Comparison of ENCODE assay signal across 14 cellular contexts in the genomic region with DNA sequence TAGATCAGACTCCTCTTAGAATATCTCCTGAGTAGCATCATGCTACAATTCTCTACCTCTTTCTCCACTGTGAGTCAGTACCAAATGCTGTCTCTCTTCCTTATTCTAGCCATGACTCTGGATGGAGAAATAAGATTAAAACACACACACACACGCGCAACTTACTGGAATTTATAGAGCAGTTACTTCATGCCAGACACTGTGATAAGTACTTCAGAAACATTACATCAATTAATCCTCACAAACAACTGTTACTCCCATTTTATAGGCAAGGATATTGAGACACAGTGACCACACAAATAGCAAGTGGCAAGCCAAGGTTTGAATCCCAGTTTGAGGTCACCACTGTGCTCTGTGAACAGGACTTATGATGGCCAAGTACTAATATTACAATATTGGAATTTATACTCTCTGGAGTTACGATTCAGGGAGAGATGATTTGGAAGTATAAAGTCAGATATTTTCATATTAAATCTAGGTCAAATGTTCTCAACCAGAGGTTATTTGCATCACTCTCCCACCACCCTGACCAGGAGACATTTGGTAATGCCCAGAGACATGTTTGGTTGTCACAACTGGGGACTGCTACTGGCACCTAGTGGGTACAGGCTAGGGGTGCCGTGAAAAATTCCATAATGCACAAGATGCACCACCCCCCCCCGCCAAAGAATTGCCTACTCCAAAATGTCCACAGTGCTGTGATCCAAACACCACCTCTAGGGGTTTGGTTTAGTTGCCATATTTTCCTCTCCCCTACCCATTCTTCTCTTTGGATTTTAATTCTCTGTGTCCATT.
A peak's percentile ranks its signal among the peaks of the same experiment; 100 is the strongest.
DNase-seq lines count a peak whose midpoint lies in the region; ATAC-seq and TF ChIP-seq lines count a peak whose summit lies in the region.
"Had no signal": no experiment of that assay in that cellular context is flagged by ENCODE, and none has a peak within 500 bp of the region (broad histone marks: within the 10 kb centered on the region; RNA-seq: fewer than 3 reads in every experiment).

No MANE protein-coding gene starts in this region.

- peaks cover 12% of the 10 kb centered on the region for H3K9me3 Mint-ChIP-seq in GM23338

- no peak overlapping the region for H3K4me2 ChIP-seq in GM23338
- H3K4me2 ChIP-seq: BLaER1 had no signal

- no peak overlapping the region for H3K4me3 Mint-ChIP-seq in GM23338
- H3K4me3 Mint-ChIP-seq: naive B cell had no signal

- peaks cover 69% of the 10 kb centered on the region for H3K4me1 ChIP-seq in adipocyte (ENCODE audit: control insufficient read depth, insufficient read depth, low read length)
- peaks cover 0 to 35% (median 15%) of the 10 kb centered on the region in 9 donors for H3K4me1 ChIP-seq in heart right ventricle
- H3K4me1 ChIP-seq in rectal smooth muscle tissue (ENCODE audit: control insufficient read depth, insufficient read depth, low read length) = peaks cover 4% of the 10 kb centered on the region
- no peaks in the 10 kb centered on the region for H3K4me1 ChIP-seq in GM23338 (ENCODE audit: insufficient read depth)
- H3K4me1 ChIP-seq: BLaER1 had no signal

- DNase-seq in EH (ENCODE audit: low read depth) (peak; percentile 82), adipocyte (ENCODE audit: low read depth) (peak; percentile 37), heart right ventricle (no peak), NCI-H82 (lab: John Stamatoyannopoulos, UW) (no peak), GM23338 (ENCODE audit: low spot score) (no peak), activated gamma-delta T cell treated with Interleukin-2 at 50 U/mL for 16 hours (no peak)
- DNase-seq: effector memory CD4-positive, alpha-beta T cell; Kasumi-1; naive B cell; NCI-H2107; stimulated activated CD4-positive, alpha-beta T cell treated with anti-CD3 and anti-CD28 coated beads, Interleukin-12 subunit alpha, Interleukin-12 subunit beta, amount 100 ng/mL, for 4 hours had no signal

- H3K9me3 ChIP-seq in adipocyte (ENCODE audit: control insufficient read depth, low read length) (no peaks in the 10 kb centered on the region), heart right ventricle (peaks cover 0 to 8% (median 0%) of the 10 kb centered on the region in 11 donors)

- H3K9me2 ChIP-seq in GM23338 (ENCODE audit: insufficient read depth) = no peaks in the 10 kb centered on the region

- ATAC-seq in heart right ventricle (peak in 7 of 8 donors; percentile 25 to 67 (median 52)), GM23338 (no peak), GM18909 (IDR thresholded peaks at IDR 0.05; ENCODE audit: poor library complexity, unreplicated experiment) (no peak)

- H3K4me1 Mint-ChIP-seq in GM23338 = no peaks in the 10 kb centered on the region
- H3K4me1 Mint-ChIP-seq: naive B cell had no signal

- H3K4me3 ChIP-seq in adipocyte (ENCODE audit: low read length) (peak overlapping the region; percentile 23), heart right ventricle (no peak overlapping the region), rectal smooth muscle tissue (ENCODE audit: low read length) (no peak overlapping the region), GM23338 (no peak overlapping the region)
- H3K4me3 ChIP-seq: BLaER1 had no signal

- TF ChIP-seq CTCF in heart right ventricle (IDR thresholded peaks at IDR 0.05) (peak in 1 of 9 donors; percentile 16), GM23338 (conservative IDR thresholded peaks at IDR 0.05; ENCODE audit: low read depth in 2 of 2) (no peak)

- peak overlapping the region; percentile 88 for H3K9ac ChIP-seq in adipocyte (ENCODE audit: low read length)
- no peak overlapping the region for H3K9ac ChIP-seq in rectal smooth muscle tissue (ENCODE audit: low read length)
- H3K9ac ChIP-seq: BLaER1 had no signal

- H2AFZ ChIP-seq in GM23338 = no peak overlapping the region

- peaks cover 12% of the 10 kb centered on the region; the same call in 2 of the 3 replicates for H3K36me3 Mint-ChIP-seq in GM23338 (ENCODE audit: low read depth)

- no peaks in the 10 kb centered on the region for H4K20me1 ChIP-seq in GM23338 (replicated peaks; ENCODE audit: insufficient read depth)
- H4K20me1 ChIP-seq: BLaER1 had no signal

- no peaks in the 10 kb centered on the region for H3K27me3 Mint-ChIP-seq in GM23338 (ENCODE audit: insufficient read depth, low read depth, poor library complexity)

- no peak overlapping the region for H3K27ac Mint-ChIP-seq in GM23338
- H3K27ac Mint-ChIP-seq: naive B cell had no signal

- peak overlapping the region in 8 of 10 donors; percentile 21 to 78 (median 65) for H3K27ac ChIP-seq in heart right ventricle
- peak overlapping the region; percentile 41 for H3K27ac ChIP-seq in rectal smooth muscle tissue (ENCODE audit: low read depth, low read length)
- no peak overlapping the region for H3K27ac ChIP-seq in GM23338 (ENCODE audit: low read depth)
- H3K27ac ChIP-seq: BLaER1 had no signal

- H3F3A ChIP-seq in GM23338 (replicated peaks; ENCODE audit: low read depth) = no peaks in the 10 kb centered on the region

- H3K27me3 ChIP-seq in adipocyte (replicated peaks; ENCODE audit: control insufficient read depth, insufficient read depth, low read length) (no peaks in the 10 kb centered on the region), heart right ventricle (no peaks in the 10 kb centered on the region), rectal smooth muscle tissue (ENCODE audit: control insufficient read depth, insufficient read depth, low read length) (no peaks in the 10 kb centered on the region), GM23338 (ENCODE audit: insufficient read depth) (no peaks in the 10 kb centered on the region)
- H3K27me3 ChIP-seq: BLaER1 had no signal

- WGBS in heart right ventricle, 2 donors = 81 to 85% methylated on average over 5 of the region's 5 CpGs

- no peaks in the 10 kb centered on the region for H3K79me2 ChIP-seq in GM23338 (replicated peaks; ENCODE audit: insufficient read depth)

- no peaks in the 10 kb centered on the region for H3K36me3 ChIP-seq in adipocyte (ENCODE audit: control insufficient read depth, insufficient read depth, low read length, severe bottlenecking)
- H3K36me3 ChIP-seq in heart right ventricle = no peaks in the 10 kb centered on the region
- H3K36me3 ChIP-seq in rectal smooth muscle tissue (ENCODE audit: control insufficient read depth, insufficient read depth, low read length) = no peaks in the 10 kb centered on the region
- no peaks in the 10 kb centered on the region for H3K36me3 ChIP-seq in GM23338 (ENCODE audit: insufficient read depth)
- H3K36me3 ChIP-seq: BLaER1 had no signal

- intact Hi-C loops in heart right ventricle (cut with DNase I) = no loop called here

TF ChIP-seq in GM23338, 12 proteins besides CTCF, POLR2A, EP300 and RAD21:
- TF ChIP-seq NANOG (IDR thresholded peaks at IDR 0.05; ENCODE audit: borderline replicate concordance) (no peak), ZNF331 (CRISPR knock-in tag; IDR thresholded peaks at IDR 0.05; ENCODE audit: low read depth) (no peak), EZH2phosphoT487 (IDR thresholded peaks at IDR 0.05; ENCODE audit: unreplicated experiment) (no peak), POLR2AphosphoS5 (IDR thresholded peaks at IDR 0.05; ENCODE audit: low read depth) (no peak)
- TF ChIP-seq, protein P1, sequence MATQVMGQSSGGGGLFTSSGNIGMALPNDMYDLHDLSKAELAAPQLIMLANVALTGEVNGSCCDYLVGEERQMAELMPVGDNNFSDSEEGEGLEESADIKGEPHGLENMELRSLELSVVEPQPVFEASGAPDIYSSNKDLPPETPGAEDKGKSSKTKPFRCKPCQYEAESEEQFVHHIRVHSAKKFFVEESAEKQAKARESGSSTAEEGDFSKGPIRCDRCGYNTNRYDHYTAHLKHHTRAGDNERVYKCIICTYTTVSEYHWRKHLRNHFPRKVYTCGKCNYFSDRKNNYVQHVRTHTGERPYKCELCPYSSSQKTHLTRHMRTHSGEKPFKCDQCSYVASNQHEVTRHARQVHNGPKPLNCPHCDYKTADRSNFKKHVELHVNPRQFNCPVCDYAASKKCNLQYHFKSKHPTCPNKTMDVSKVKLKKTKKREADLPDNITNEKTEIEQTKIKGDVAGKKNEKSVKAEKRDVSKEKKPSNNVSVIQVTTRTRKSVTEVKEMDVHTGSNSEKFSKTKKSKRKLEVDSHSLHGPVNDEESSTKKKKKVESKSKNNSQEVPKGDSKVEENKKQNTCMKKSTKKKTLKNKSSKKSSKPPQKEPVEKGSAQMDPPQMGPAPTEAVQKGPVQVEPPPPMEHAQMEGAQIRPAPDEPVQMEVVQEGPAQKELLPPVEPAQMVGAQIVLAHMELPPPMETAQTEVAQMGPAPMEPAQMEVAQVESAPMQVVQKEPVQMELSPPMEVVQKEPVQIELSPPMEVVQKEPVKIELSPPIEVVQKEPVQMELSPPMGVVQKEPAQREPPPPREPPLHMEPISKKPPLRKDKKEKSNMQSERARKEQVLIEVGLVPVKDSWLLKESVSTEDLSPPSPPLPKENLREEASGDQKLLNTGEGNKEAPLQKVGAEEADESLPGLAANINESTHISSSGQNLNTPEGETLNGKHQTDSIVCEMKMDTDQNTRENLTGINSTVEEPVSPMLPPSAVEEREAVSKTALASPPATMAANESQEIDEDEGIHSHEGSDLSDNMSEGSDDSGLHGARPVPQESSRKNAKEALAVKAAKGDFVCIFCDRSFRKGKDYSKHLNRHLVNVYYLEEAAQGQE (IDR thresholded peaks at IDR 0.05; ENCODE audit: unreplicated experiment) = no peak

Comparison
In these comparisons a context has a peak if more than half of its experiments do, and no peak if none do; other contexts are left out.
1. DNase-seq: peak in EH (single experiment) and adipocyte (single experiment); none in heart right ventricle (0 of 2), NCI-H82 (single experiment), GM23338 (single experiment) and activated gamma-delta T cell treated with Interleukin-2 at 50 U/mL for 16 hours (single experiment).
2. ATAC-seq: peak in heart right ventricle (7 of 8); none in GM23338 (single experiment) and GM18909 (single experiment).